In genomic region chr3:84510007-84510406, GRCh38 we compare ENCODE assay signal across 32 cellular contexts.
"Had no signal": no experiment of that assay in that cellular context is flagged by ENCODE, and none has a peak within 500 bp of the region (broad histone marks: within the 10 kb centered on the region; RNA-seq: fewer than 3 reads in every experiment).

No MANE protein-coding gene starts in this region.

- H3K27ac Mint-ChIP-seq: activated CD4-positive, alpha-beta memory T cell treated with anti-CD3 and anti-CD28 coated beads for 36 hours; activated CD4-positive, alpha-beta T cell treated with anti-CD3 and anti-CD28 coated beads for 36 hours; activated CD4-positive, alpha-beta T cell treated with anti-CD3 and anti-CD28 coated beads, Interleukin-2, amount 10 ng/mL, durations not matched to agents 24 days and 14 days; activated CD8-positive, alpha-beta memory T cell treated with anti-CD3 and anti-CD28 coated beads, Interleukin-2, amount 10 ng/mL, durations not matched to agents 7 days and 5 days; activated CD8-positive, alpha-beta T cell treated with anti-CD3 and anti-CD28 coated beads, Interleukin-2, amount 10 ng/mL, durations not matched to agents 7 days and 5 days; activated naive CD4-positive, alpha-beta T cell treated with anti-CD3 and anti-CD28 coated beads for 36 hours; activated naive CD4-positive, alpha-beta T cell treated with anti-CD3 and anti-CD28 coated beads, Interleukin-2, amount 50 U/mL, for 24 hours; activated naive CD8-positive, alpha-beta T cell treated with anti-CD3 and anti-CD28 coated beads for 36 hours; activated naive CD8-positive, alpha-beta T cell treated with anti-CD3 and anti-CD28 coated beads, Interleukin-2, amount 50 U/mL, for 24 hours; activated T-helper 1 cell treated with anti-CD3 and anti-CD28 coated beads, Interleukin-12 subunit alpha, Interleukin-12 subunit beta, Interleukin-2, Interleukin-4 antibody, amounts not matched to agents 30 ng/mL and 10 ng/mL and 1 ng/mL, durations not matched to agents 14 hours and 24 hours and 36 hours; activated T-helper 2 cell treated with anti-CD3 and anti-CD28 coated beads, Interferon-gamma antibody, Interleukin-2, Interleukin-4, amounts not matched to agents 10 μg/mL and 5 μg/mL and 100 μg/mL, durations not matched to agents 14 hours and 24 hours and 36 hours; T-cell; T-helper 1 cell treated with Interleukin-12 subunit alpha and Interleukin-12 subunit beta and Interleukin-4 antibody, amounts not matched to agents 30 μg/mL and 1 μg/mL, for 36 hours had no signal

- H3K36me3 ChIP-seq: adrenal gland, heart left ventricle, WERI-Rb-1 had no signal

- ATAC-seq: activated CD4-positive, alpha-beta T cell treated with anti-CD3 and anti-CD28 coated beads for 36 hours; activated CD8-positive, alpha-beta memory T cell treated with anti-CD3 and anti-CD28 coated beads, Interleukin-2, amount 10 ng/mL, durations not matched to agents 7 days and 5 days; activated CD8-positive, alpha-beta T cell treated with anti-CD3 and anti-CD28 coated beads, Interleukin-2, amount 10 ng/mL, durations not matched to agents 7 days and 5 days; activated naive CD8-positive, alpha-beta T cell treated with anti-CD3 and anti-CD28 coated beads, Interleukin-2, amount 50 U/mL, for 24 hours; body of pancreas; esophagus mucosa; heart left ventricle had no signal

- H3K27ac ChIP-seq: adrenal gland, body of pancreas, heart left ventricle, WERI-Rb-1 had no signal

- H3K4me1 ChIP-seq: adrenal gland, body of pancreas, heart left ventricle had no signal

- H3K27me3 Mint-ChIP-seq: activated CD4-positive, alpha-beta memory T cell treated with anti-CD3 and anti-CD28 coated beads for 36 hours; activated CD4-positive, alpha-beta T cell treated with anti-CD3 and anti-CD28 coated beads for 36 hours; activated CD4-positive, alpha-beta T cell treated with anti-CD3 and anti-CD28 coated beads, Interleukin-2, amount 10 ng/mL, durations not matched to agents 24 days and 14 days; activated CD8-positive, alpha-beta memory T cell treated with anti-CD3 and anti-CD28 coated beads, Interleukin-2, amount 10 ng/mL, durations not matched to agents 7 days and 5 days; activated naive CD4-positive, alpha-beta T cell treated with anti-CD3 and anti-CD28 coated beads, Interleukin-2, amount 50 U/mL, for 24 hours; activated naive CD8-positive, alpha-beta T cell treated with anti-CD3 and anti-CD28 coated beads for 36 hours; activated naive CD8-positive, alpha-beta T cell treated with anti-CD3 and anti-CD28 coated beads, Interleukin-2, amount 50 U/mL, for 24 hours; T-cell had no signal

- H3K4me1 Mint-ChIP-seq: activated CD4-positive, alpha-beta T cell treated with anti-CD3 and anti-CD28 coated beads for 36 hours; activated CD4-positive, alpha-beta T cell treated with anti-CD3 and anti-CD28 coated beads, Interleukin-2, amount 10 ng/mL, durations not matched to agents 24 days and 14 days; activated CD8-positive, alpha-beta memory T cell treated with anti-CD3 and anti-CD28 coated beads, Interleukin-2, amount 10 ng/mL, durations not matched to agents 7 days and 5 days; activated naive CD4-positive, alpha-beta T cell treated with anti-CD3 and anti-CD28 coated beads, Interleukin-2, amount 50 U/mL, for 24 hours; activated naive CD8-positive, alpha-beta T cell treated with anti-CD3 and anti-CD28 coated beads for 36 hours; activated naive CD8-positive, alpha-beta T cell treated with anti-CD3 and anti-CD28 coated beads, Interleukin-2, amount 50 U/mL, for 24 hours; T-cell had no signal

- H3K27me3 ChIP-seq: adrenal gland, body of pancreas, heart left ventricle had no signal

- DNase-seq: activated CD4-positive, alpha-beta memory T cell treated with anti-CD3 and anti-CD28 coated beads for 36 hours; activated CD4-positive, alpha-beta T cell treated with anti-CD3 and anti-CD28 coated beads for 36 hours; activated CD4-positive, alpha-beta T cell treated with anti-CD3 and anti-CD28 coated beads, Interleukin-2, amount 10 ng/mL, durations not matched to agents 24 days and 14 days; activated CD4-positive, CD25-positive, alpha-beta regulatory T cell; activated CD4-positive, CD25-positive, alpha-beta regulatory T cell treated with anti-CD3 and anti-CD28 coated beads, Interleukin-2, amount 50 U/mL, for 72 hours; activated CD8-positive, alpha-beta memory T cell treated with anti-CD3 and anti-CD28 coated beads, Interleukin-2, amount 10 ng/mL, durations not matched to agents 7 days and 5 days; activated CD8-positive, alpha-beta memory T cell treated with anti-CD3 and anti-CD28 coated beads, Interleukin-2, amount 50 U/mL, for 4 hours; activated CD8-positive, alpha-beta T cell treated with anti-CD3 and anti-CD28 coated beads, Interleukin-2, amount 10 ng/mL, durations not matched to agents 7 days and 5 days; activated effector memory CD4-positive, alpha-beta T cell treated with anti-CD3 and anti-CD28 coated beads, Interleukin-2, amount 50 U/mL, for 16 hours; activated naive CD4-positive, alpha-beta T cell treated with anti-CD3 and anti-CD28 coated beads for 36 hours; activated naive CD8-positive, alpha-beta T cell treated with anti-CD3 and anti-CD28 coated beads for 36 hours; activated naive CD8-positive, alpha-beta T cell treated with anti-CD3 and anti-CD28 coated beads, Interleukin-2, amount 50 U/mL, for 24 hours; activated T-cell treated with anti-CD3 and anti-CD28 coated beads, Interleukin-2, amount 50 U/mL, for 1 hour; activated T-cell treated with anti-CD3 and anti-CD28 coated beads, Interleukin-2, amount 50 U/mL, for 48 hours; adrenal gland; amygdala; aorta; body of pancreas; caudate nucleus; cortex of kidney; effector CD8-positive, alpha-beta T cell; foreskin fibroblast; glutamatergic neuron; heart left ventricle; T-cell; T-helper 9 cell; WERI-Rb-1 had no signal

- H3K4me3 Mint-ChIP-seq: activated CD4-positive, alpha-beta memory T cell treated with anti-CD3 and anti-CD28 coated beads for 36 hours; activated CD4-positive, alpha-beta T cell treated with anti-CD3 and anti-CD28 coated beads for 36 hours; activated CD4-positive, alpha-beta T cell treated with anti-CD3 and anti-CD28 coated beads, Interleukin-2, amount 10 ng/mL, durations not matched to agents 24 days and 14 days; activated CD8-positive, alpha-beta memory T cell treated with anti-CD3 and anti-CD28 coated beads, Interleukin-2, amount 10 ng/mL, durations not matched to agents 7 days and 5 days; activated CD8-positive, alpha-beta T cell treated with anti-CD3 and anti-CD28 coated beads, Interleukin-2, amount 10 ng/mL, durations not matched to agents 7 days and 5 days; activated naive CD4-positive, alpha-beta T cell treated with anti-CD3 and anti-CD28 coated beads for 36 hours; activated naive CD4-positive, alpha-beta T cell treated with anti-CD3 and anti-CD28 coated beads, Interleukin-2, amount 50 U/mL, for 24 hours; activated naive CD8-positive, alpha-beta T cell treated with anti-CD3 and anti-CD28 coated beads for 36 hours; activated naive CD8-positive, alpha-beta T cell treated with anti-CD3 and anti-CD28 coated beads, Interleukin-2, amount 50 U/mL, for 24 hours; activated T-helper 1 cell treated with anti-CD3 and anti-CD28 coated beads, Interleukin-12 subunit alpha, Interleukin-12 subunit beta, Interleukin-2, Interleukin-4 antibody, amounts not matched to agents 30 ng/mL and 10 ng/mL and 1 ng/mL, durations not matched to agents 14 hours and 24 hours and 36 hours; T-cell; T-helper 1 cell treated with Interleukin-12 subunit alpha and Interleukin-12 subunit beta and Interleukin-4 antibody, amounts not matched to agents 30 μg/mL and 1 μg/mL, for 36 hours had no signal

- H3K4me3 ChIP-seq: adrenal gland, body of pancreas, heart left ventricle had no signal

- H3K36me3 Mint-ChIP-seq: activated CD4-positive, alpha-beta memory T cell treated with anti-CD3 and anti-CD28 coated beads for 36 hours; activated CD8-positive, alpha-beta memory T cell treated with anti-CD3 and anti-CD28 coated beads, Interleukin-2, amount 10 ng/mL, durations not matched to agents 7 days and 5 days; activated naive CD4-positive, alpha-beta T cell treated with anti-CD3 and anti-CD28 coated beads, Interleukin-2, amount 50 U/mL, for 24 hours; T-cell had no signal
